Comparison of ENCODE assay signal across 1 cellular context in the genomic region with DNA sequence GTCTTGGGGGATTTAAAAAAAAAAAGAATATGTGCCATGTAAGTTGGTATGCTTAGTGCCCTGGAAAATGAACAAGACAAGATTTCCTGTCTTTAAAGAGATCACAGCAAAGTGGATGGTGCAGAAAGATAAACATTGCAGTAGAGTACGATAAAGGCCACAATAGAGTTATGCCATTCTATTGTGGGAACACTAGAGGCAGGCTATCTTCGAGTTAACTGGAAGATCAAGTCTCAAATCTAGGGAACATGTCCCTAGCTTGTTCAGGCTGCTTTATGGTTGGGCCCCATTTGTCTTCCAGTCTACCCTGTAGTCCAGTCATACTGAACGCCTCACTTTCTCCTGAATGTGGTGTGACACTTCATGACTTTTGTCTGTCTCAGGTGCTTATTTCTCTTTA.
TF ChIP-seq lines count a peak whose summit lies in the region.

No MANE protein-coding gene starts in this region.

TF ChIP-seq in HCT116, 20 proteins besides CTCF, POLR2A, EP300 and RAD21 (continued from another document):
- TF ChIP-seq, protein P1, sequence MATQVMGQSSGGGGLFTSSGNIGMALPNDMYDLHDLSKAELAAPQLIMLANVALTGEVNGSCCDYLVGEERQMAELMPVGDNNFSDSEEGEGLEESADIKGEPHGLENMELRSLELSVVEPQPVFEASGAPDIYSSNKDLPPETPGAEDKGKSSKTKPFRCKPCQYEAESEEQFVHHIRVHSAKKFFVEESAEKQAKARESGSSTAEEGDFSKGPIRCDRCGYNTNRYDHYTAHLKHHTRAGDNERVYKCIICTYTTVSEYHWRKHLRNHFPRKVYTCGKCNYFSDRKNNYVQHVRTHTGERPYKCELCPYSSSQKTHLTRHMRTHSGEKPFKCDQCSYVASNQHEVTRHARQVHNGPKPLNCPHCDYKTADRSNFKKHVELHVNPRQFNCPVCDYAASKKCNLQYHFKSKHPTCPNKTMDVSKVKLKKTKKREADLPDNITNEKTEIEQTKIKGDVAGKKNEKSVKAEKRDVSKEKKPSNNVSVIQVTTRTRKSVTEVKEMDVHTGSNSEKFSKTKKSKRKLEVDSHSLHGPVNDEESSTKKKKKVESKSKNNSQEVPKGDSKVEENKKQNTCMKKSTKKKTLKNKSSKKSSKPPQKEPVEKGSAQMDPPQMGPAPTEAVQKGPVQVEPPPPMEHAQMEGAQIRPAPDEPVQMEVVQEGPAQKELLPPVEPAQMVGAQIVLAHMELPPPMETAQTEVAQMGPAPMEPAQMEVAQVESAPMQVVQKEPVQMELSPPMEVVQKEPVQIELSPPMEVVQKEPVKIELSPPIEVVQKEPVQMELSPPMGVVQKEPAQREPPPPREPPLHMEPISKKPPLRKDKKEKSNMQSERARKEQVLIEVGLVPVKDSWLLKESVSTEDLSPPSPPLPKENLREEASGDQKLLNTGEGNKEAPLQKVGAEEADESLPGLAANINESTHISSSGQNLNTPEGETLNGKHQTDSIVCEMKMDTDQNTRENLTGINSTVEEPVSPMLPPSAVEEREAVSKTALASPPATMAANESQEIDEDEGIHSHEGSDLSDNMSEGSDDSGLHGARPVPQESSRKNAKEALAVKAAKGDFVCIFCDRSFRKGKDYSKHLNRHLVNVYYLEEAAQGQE (IDR thresholded peaks at IDR 0.05; ENCODE audit: low read depth) = no peak
- no peak for TF ChIP-seq ELF1 (IDR thresholded peaks at IDR 0.05; ENCODE audit: borderline replicate concordance, low read depth)
- TF ChIP-seq, protein P2, sequence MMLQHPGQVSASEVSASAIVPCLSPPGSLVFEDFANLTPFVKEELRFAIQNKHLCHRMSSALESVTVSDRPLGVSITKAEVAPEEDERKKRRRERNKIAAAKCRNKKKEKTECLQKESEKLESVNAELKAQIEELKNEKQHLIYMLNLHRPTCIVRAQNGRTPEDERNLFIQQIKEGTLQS (IDR thresholded peaks at IDR 0.05) = no peak
- TF ChIP-seq, protein P3, sequence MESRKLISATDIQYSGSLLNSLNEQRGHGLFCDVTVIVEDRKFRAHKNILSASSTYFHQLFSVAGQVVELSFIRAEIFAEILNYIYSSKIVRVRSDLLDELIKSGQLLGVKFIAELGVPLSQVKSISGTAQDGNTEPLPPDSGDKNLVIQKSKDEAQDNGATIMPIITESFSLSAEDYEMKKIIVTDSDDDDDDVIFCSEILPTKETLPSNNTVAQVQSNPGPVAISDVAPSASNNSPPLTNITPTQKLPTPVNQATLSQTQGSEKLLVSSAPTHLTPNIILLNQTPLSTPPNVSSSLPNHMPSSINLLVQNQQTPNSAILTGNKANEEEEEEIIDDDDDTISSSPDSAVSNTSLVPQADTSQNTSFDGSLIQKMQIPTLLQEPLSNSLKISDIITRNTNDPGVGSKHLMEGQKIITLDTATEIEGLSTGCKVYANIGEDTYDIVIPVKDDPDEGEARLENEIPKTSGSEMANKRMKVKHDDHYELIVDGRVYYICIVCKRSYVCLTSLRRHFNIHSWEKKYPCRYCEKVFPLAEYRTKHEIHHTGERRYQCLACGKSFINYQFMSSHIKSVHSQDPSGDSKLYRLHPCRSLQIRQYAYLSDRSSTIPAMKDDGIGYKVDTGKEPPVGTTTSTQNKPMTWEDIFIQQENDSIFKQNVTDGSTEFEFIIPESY (IDR thresholded peaks at IDR 0.05; ENCODE audit: extremely low read depth, insufficient replicate concordance, low read length) = no peak
- no peak for TF ChIP-seq YY1 (IDR thresholded peaks at IDR 0.05; ENCODE audit: extremely low read depth, insufficient replicate concordance, low read depth, low read length)
- TF ChIP-seq EGR1 (IDR thresholded peaks at IDR 0.05; ENCODE audit: low read depth) = no peak
- TF ChIP-seq EZH2phosphoT487 (IDR thresholded peaks at IDR 0.05; ENCODE audit: borderline replicate concordance) = no peak
- no peak for TF ChIP-seq FOSL1 (IDR thresholded peaks at IDR 0.05; ENCODE audit: low read depth)
TF ChIP-seq in HCT116: peak in this region for 0.
